In genomic region chr1:163321311-163322305, GRCh38 we compare ENCODE assay signal across 1 cellular context.
TF ChIP-seq lines count a peak whose summit lies in the region.

NUF2 (plus strand) TSS chr1:163321954; CDS start chr1:163326052, 4,098 bp downstream.

TF ChIP-seq in HepG2, 621 proteins besides CTCF, POLR2A, EP300 and RAD21 (continued from another document and continues in another):
- TF ChIP-seq ATAD3A (CRISPR knock-in tag; IDR thresholded peaks at IDR 0.05) (no peak), ESRRA (CRISPR knock-in tag; IDR thresholded peaks at IDR 0.05; ENCODE audit: low read depth) (peak; percentile 82), SRY (CRISPR knock-in tag; IDR thresholded peaks at IDR 0.05) (peak; percentile 93), ZFP36L2 (CRISPR knock-in tag; IDR thresholded peaks at IDR 0.05) (peak; percentile 83; the same call in 1 of the 2 replicates), NPAS2 (CRISPR knock-in tag; IDR thresholded peaks at IDR 0.05; ENCODE audit: borderline replicate concordance) (no peak), ZNF367 (CRISPR knock-in tag; IDR thresholded peaks at IDR 0.05; ENCODE audit: borderline replicate concordance) (peak; percentile 70; the same call in 1 of the 2 replicates), ZNF768 (CRISPR knock-in tag; IDR thresholded peaks at IDR 0.05) (peak; percentile 92), ZBTB4 (CRISPR knock-in tag; IDR thresholded peaks at IDR 0.05; ENCODE audit: borderline replicate concordance) (peak; percentile 79; the same call in 1 of the 2 replicates), ZNF850 (CRISPR knock-in tag; conservative IDR thresholded peaks at IDR 0.05) (no peak), ZNF619 (CRISPR knock-in tag; IDR thresholded peaks at IDR 0.05) (peak; percentile 98), ZNF772 (CRISPR knock-in tag; IDR thresholded peaks at IDR 0.05) (peak; percentile 98), ZNF333 (CRISPR knock-in tag; IDR thresholded peaks at IDR 0.05; ENCODE audit: borderline replicate concordance) (peak; percentile 98; the same call in 1 of the 2 replicates), JUN (CRISPR knock-in tag; IDR thresholded peaks at IDR 0.05) (peak; percentile 79; the same call in 1 of the 2 replicates), SATB2 (CRISPR knock-in tag; IDR thresholded peaks at IDR 0.05) (peak; percentile 93; the same call in 1 of the 2 replicates), ARNT (IDR thresholded peaks at IDR 0.05) (no peak), TBL1XR1 (IDR thresholded peaks at IDR 0.05; ENCODE audit: borderline replicate concordance, low read length, partially characterized antibody) (peak; percentile 87), POLR2AphosphoS2 (IDR thresholded peaks at IDR 0.05; ENCODE audit: low read depth, low read length) (no peak; the same call in 1 of the 2 replicates), ZNF207 (IDR thresholded peaks at IDR 0.05; ENCODE audit: borderline replicate concordance) (no peak), ZBTB42 (CRISPR knock-in tag; IDR thresholded peaks at IDR 0.05) (0 out of 2 replicates have a peak, but pooled peaks have one; percentile 88), ZNF777 (CRISPR knock-in tag; IDR thresholded peaks at IDR 0.05) (peak; percentile 68), MTF1 (CRISPR knock-in tag; IDR thresholded peaks at IDR 0.05) (peak; percentile 66; the same call in 1 of the 2 replicates), ZNF614 (CRISPR knock-in tag; IDR thresholded peaks at IDR 0.05; ENCODE audit: borderline replicate concordance) (peak; percentile 99), ZNF441 (CRISPR knock-in tag; IDR thresholded peaks at IDR 0.05; ENCODE audit: borderline replicate concordance) (no peak), ZKSCAN5 (CRISPR knock-in tag; IDR thresholded peaks at IDR 0.05) (no peak), ZSCAN21 (CRISPR knock-in tag; IDR thresholded peaks at IDR 0.05; ENCODE audit: borderline replicate concordance) (peak; percentile 98), FOXP4 (CRISPR knock-in tag; IDR thresholded peaks at IDR 0.05) (peak; percentile 85), FOXO4 (CRISPR knock-in tag; conservative IDR thresholded peaks at IDR 0.05) (no peak), ERF (CRISPR knock-in tag; IDR thresholded peaks at IDR 0.05) (peak; percentile 97), BHLHE40 (IDR thresholded peaks at IDR 0.05; ENCODE audit: low read length) (peak; percentile 54; the same call in 1 of the 2 replicates), SRSF9 (IDR thresholded peaks at IDR 0.05; ENCODE audit: borderline replicate concordance, insufficient read depth, low read depth, low read length, poor library complexity, severe bottlenecking) (no peak), ZNF232 (CRISPR knock-in tag; IDR thresholded peaks at IDR 0.05; ENCODE audit: borderline replicate concordance) (peak; percentile 97; the same call in 1 of the 2 replicates), ZNF446 (CRISPR knock-in tag; IDR thresholded peaks at IDR 0.05) (no peak), ATF2 (CRISPR knock-in tag; IDR thresholded peaks at IDR 0.05) (peak; percentile 96), NONO (IDR thresholded peaks at IDR 0.05) (no peak), NONO (CRISPR knock-in tag; conservative IDR thresholded peaks at IDR 0.05) (peak; percentile 100), MYNN (CRISPR knock-in tag; IDR thresholded peaks at IDR 0.05; ENCODE audit: low read depth) (0 out of 2 replicates have a peak, but pooled peaks have one; percentile 65), HNRNPUL1 (IDR thresholded peaks at IDR 0.05; ENCODE audit: low read depth, low read length) (no peak), ZNF18 (CRISPR knock-in tag; IDR thresholded peaks at IDR 0.05; ENCODE audit: insufficient replicate concordance) (peak; percentile 62), ZNF562 (CRISPR knock-in tag; IDR thresholded peaks at IDR 0.05; ENCODE audit: borderline replicate concordance) (peak; percentile 84; the same call in 1 of the 2 replicates), USF2 (IDR thresholded peaks at IDR 0.05; ENCODE audit: low read depth, low read length) (no peak), USF2 (CRISPR knock-in tag; IDR thresholded peaks at IDR 0.05; ENCODE audit: borderline replicate concordance) (peak; percentile 45; the same call in 1 of the 2 replicates), ZBTB3 (CRISPR knock-in tag; IDR thresholded peaks at IDR 0.05; ENCODE audit: borderline replicate concordance, low read depth) (peak; percentile 80; the same call in 1 of the 2 replicates)
- TF ChIP-seq, protein P1, sequence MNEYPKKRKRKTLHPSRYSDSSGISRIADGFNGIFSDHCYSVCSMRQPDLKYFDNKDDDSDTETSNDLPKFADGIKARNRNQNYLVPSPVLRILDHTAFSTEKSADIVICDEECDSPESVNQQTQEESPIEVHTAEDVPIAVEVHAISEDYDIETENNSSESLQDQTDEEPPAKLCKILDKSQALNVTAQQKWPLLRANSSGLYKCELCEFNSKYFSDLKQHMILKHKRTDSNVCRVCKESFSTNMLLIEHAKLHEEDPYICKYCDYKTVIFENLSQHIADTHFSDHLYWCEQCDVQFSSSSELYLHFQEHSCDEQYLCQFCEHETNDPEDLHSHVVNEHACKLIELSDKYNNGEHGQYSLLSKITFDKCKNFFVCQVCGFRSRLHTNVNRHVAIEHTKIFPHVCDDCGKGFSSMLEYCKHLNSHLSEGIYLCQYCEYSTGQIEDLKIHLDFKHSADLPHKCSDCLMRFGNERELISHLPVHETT (CRISPR knock-in tag; conservative IDR thresholded peaks at IDR 0.05), result peak; percentile 98
- TF ChIP-seq, protein P2, sequence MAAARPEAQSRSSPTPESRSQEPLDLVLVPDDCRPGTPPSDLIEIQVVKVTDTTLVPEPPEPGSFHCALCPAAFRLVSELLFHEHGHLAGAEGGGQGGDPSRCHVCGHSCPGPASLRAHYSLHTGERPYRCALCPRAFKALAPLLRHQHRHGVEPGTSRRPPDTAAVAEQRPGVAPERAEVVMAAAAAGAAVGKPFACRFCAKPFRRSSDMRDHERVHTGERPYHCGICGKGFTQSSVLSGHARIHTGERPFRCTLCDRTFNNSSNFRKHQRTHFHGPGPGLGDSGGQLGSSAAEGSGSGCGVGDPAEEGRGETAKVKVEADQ (CRISPR knock-in tag; IDR thresholded peaks at IDR 0.05; ENCODE audit: borderline replicate concordance), result peak; percentile 99
- TF ChIP-seq, protein P3, sequence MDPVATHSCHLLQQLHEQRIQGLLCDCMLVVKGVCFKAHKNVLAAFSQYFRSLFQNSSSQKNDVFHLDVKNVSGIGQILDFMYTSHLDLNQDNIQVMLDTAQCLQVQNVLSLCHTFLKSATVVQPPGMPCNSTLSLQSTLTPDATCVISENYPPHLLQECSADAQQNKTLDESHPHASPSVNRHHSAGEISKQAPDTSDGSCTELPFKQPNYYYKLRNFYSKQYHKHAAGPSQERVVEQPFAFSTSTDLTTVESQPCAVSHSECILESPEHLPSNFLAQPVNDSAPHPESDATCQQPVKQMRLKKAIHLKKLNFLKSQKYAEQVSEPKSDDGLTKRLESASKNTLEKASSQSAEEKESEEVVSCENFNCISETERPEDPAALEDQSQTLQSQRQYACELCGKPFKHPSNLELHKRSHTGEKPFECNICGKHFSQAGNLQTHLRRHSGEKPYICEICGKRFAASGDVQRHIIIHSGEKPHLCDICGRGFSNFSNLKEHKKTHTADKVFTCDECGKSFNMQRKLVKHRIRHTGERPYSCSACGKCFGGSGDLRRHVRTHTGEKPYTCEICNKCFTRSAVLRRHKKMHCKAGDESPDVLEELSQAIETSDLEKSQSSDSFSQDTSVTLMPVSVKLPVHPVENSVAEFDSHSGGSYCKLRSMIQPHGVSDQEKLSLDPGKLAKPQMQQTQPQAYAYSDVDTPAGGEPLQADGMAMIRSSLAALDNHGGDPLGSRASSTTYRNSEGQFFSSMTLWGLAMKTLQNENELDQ (CRISPR knock-in tag; IDR thresholded peaks at IDR 0.05; ENCODE audit: borderline replicate concordance), result peak; percentile 95
- TF ChIP-seq, protein P4, sequence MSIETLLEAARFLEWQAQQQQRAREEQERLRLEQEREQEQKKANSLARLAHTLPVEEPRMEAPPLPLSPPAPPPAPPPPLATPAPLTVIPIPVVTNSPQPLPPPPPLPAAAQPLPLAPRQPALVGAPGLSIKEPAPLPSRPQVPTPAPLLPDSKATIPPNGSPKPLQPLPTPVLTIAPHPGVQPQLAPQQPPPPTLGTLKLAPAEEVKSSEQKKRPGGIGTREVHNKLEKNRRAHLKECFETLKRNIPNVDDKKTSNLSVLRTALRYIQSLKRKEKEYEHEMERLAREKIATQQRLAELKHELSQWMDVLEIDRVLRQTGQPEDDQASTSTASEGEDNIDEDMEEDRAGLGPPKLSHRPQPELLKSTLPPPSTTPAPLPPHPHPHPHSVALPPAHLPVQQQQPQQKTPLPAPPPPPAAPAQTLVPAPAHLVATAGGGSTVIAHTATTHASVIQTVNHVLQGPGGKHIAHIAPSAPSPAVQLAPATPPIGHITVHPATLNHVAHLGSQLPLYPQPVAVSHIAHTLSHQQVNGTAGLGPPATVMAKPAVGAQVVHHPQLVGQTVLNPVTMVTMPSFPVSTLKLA (IDR thresholded peaks at IDR 0.05), result peak; percentile 62
